Comparison of ENCODE assay signal across 9 cellular contexts in the genomic region with DNA sequence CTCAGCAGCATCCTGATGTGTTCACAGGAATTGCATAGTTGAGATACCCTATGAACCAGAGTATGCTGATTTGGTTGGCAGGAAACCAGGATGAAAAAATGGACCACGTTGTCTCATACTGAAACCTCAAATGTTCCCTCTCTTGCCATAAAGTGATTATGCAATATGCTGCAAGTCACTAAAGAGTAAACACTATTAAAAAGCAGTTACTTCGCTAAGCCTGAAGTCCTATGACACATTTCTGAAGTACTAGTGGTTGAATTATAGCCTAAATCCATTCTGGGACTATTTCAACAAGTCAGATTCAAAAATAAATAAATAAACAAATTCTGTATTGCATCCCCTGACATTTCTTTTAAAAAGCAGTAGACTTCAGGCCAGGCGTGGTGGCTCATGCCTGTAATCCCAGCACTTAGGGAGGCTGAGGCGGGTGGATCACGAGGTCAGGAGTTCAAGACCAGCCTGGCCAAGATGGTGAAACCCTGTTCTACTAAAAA.
DNase-seq lines count a peak whose midpoint lies in the region; ATAC-seq and TF ChIP-seq lines count a peak whose summit lies in the region.
"Had no signal": no experiment of that assay in that cellular context is flagged by ENCODE, and none has a peak within 500 bp of the region (broad histone marks: within the 10 kb centered on the region; RNA-seq: fewer than 3 reads in every experiment).

No MANE protein-coding gene starts in this region.

- H3K27ac ChIP-seq in OCI-LY3 (ENCODE audit: low read length) (no peak overlapping the region), testis (peak overlapping the region in 1 of 2 donors; percentile 55)
- H3K27ac ChIP-seq: BLaER1 had no signal

- H3K9ac ChIP-seq in OCI-LY3 (ENCODE audit: low read length): no peak overlapping the region
- H3K9ac ChIP-seq: BLaER1 had no signal

- no peaks in the 10 kb centered on the region for H3K36me3 ChIP-seq in OCI-LY3 (replicated peaks; ENCODE audit: low read depth, low read length)
- H3K36me3 ChIP-seq in testis (ENCODE audit: low read depth, missing control alignments): no peaks in the 10 kb centered on the region
- H3K36me3 ChIP-seq: BLaER1 had no signal

- peak; percentile 16 for DNase-seq in activated CD4-positive, alpha-beta T cell treated with anti-CD3 and anti-CD28 coated beads for 48 hours
- DNase-seq in activated CD4-positive, alpha-beta T cell treated with anti-CD3 and anti-CD28 coated beads, Interleukin-2, amount 50 U/mL, for 48 hours: no peak
- DNase-seq in fibroblast of villous mesenchyme (ENCODE audit: low read depth) (peak; percentile 98), testis (peak; percentile 51), GM19240 (ENCODE audit: insufficient read length, low spot score) (no peak), NCI-H446 treated with DMSO at 0.1 percent for 48 hours (lab: John Stamatoyannopoulos, UW) (no peak)

- H3K9me3 ChIP-seq in OCI-LY3 (ENCODE audit: insufficient read depth, low read length): no peaks in the 10 kb centered on the region
- H3K9me3 ChIP-seq in testis: no peaks in the 10 kb centered on the region
- H3K9me3 ChIP-seq: BLaER1 had no signal

- intact Hi-C loops in testis (cut with DNase I; ENCODE audit: low total_unique reads): no loop called here

- no peak for TF ChIP-seq CTCF in OCI-LY3 (IDR thresholded peaks at IDR 0.05; ENCODE audit: low read depth, low read length)
- no peak for TF ChIP-seq CTCF in fibroblast of villous mesenchyme (IDR thresholded peaks at IDR 0.05; ENCODE audit: insufficient read depth, low read depth, low read length)
- TF ChIP-seq CTCF in testis (IDR thresholded peaks at IDR 0.05): no peak

- no peaks in the 10 kb centered on the region for H3K79me2 ChIP-seq in OCI-LY3 (ENCODE audit: low read length)

- H3K4me1 ChIP-seq in OCI-LY3 (ENCODE audit: low read length): peaks cover 59% of the 10 kb centered on the region
- H3K4me1 ChIP-seq in testis: no peaks in the 10 kb centered on the region
- H3K4me1 ChIP-seq: BLaER1 had no signal

- H3K27me3 ChIP-seq in OCI-LY3 (ENCODE audit: low read depth, low read length) (peaks cover 22% of the 10 kb centered on the region), testis (no peaks in the 10 kb centered on the region)
- H3K27me3 ChIP-seq: BLaER1 had no signal

- 73 to 75% methylated on average over 5 of the region's 5 CpGs for WGBS in testis, 2 donors

- H2AFZ ChIP-seq in OCI-LY3 (ENCODE audit: low read depth, low read length): no peak overlapping the region

- peak; percentile 77 for ATAC-seq in HG02840 (IDR thresholded peaks at IDR 0.05; ENCODE audit: low FRiP score, unreplicated experiment)

- TF ChIP-seq POLR2A in testis (IDR thresholded peaks at IDR 0.05): no peak

- H3K4me2 ChIP-seq in OCI-LY3 (ENCODE audit: low read length): peak overlapping the region; percentile 36; the same call in 1 of the 2 replicates
- H3K4me2 ChIP-seq: BLaER1 had no signal

- H3K4me3 ChIP-seq in OCI-LY3 (ENCODE audit: low read length) (no peak overlapping the region), fibroblast of villous mesenchyme (ENCODE audit: low read depth, low read length) (no peak overlapping the region), testis (no peak overlapping the region)
- H3K4me3 ChIP-seq: BLaER1 had no signal

- H4K20me1 ChIP-seq in OCI-LY3 (ENCODE audit: insufficient read depth, low read length): peaks cover 12% of the 10 kb centered on the region; the same call in 1 of the 2 replicates
- H4K20me1 ChIP-seq: BLaER1 had no signal

Comparison
In these comparisons a context has a peak if more than half of its experiments do, and no peak if none do; other contexts are left out.
1. DNase-seq: peak in activated CD4-positive, alpha-beta T cell treated with anti-CD3 and anti-CD28 coated beads for 48 hours (single experiment), fibroblast of villous mesenchyme (single experiment) and testis (single experiment); none in activated CD4-positive, alpha-beta T cell treated with anti-CD3 and anti-CD28 coated beads, Interleukin-2, amount 50 U/mL, for 48 hours (0 of 2), GM19240 (single experiment) and NCI-H446 treated with DMSO at 0.1 percent for 48 hours (single experiment).